ENCODE assay signal across 1 cellular context in genomic region chr3:49722896-49723295, GRCh38.
TF ChIP-seq lines count a peak whose summit lies in the region.

No MANE protein-coding gene starts in this region.

TF ChIP-seq in liver, 16 proteins besides CTCF, POLR2A, EP300 and RAD21 (continued from another document):
- TF ChIP-seq REST (IDR thresholded peaks at IDR 0.05), result no peak
- TF ChIP-seq RXRA (IDR thresholded peaks at IDR 0.05), result no peak
- TF ChIP-seq JUND (IDR thresholded peaks at IDR 0.05), result no peak
- TF ChIP-seq ZBTB33 (IDR thresholded peaks at IDR 0.05), result no peak
- TF ChIP-seq SP1 (IDR thresholded peaks at IDR 0.05), result no peak
